In the genomic region with DNA sequence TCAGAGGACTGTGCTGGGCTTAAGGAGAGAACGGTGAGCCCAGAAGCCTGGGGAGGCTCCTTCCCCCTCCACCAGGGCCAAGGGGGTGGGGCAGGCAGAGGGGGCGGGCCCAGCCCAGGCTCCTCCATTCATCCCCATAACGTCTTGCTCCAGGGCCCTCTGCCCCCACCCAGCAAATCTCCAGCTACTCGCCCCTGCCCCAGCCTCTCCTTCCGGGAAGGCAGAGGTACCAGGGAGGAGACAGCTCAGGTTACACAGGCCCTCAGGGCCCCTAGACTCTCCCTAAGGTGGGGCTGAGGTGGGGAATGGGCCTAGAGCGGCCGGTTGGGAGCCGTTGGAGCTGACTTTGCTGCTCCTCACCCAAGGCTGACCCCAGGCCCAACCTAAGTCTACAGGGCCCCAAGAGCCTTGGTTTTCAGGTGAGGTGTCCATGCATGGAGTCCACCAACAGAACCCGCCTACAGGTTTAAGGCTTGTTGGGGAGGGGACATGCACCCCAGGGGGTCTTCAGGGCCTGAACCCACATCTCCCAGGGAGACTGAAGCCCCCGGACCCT, we compare ENCODE assay signal across 8 cellular contexts.
A peak's percentile ranks its signal among the peaks of the same experiment; 100 is the strongest.
DNase-seq lines count a peak whose midpoint lies in the region; ATAC-seq lines count a peak whose summit lies in the region.

No MANE protein-coding gene starts in this region.

- H3K27ac ChIP-seq in iPS-18a (ENCODE audit: low read length) (no peak overlapping the region), subcutaneous abdominal adipose tissue (ENCODE audit: low read depth, low read length) (peak overlapping the region; percentile 82)

- H3K36me3 ChIP-seq in adipocyte (ENCODE audit: control insufficient read depth, insufficient read depth, low read length, severe bottlenecking) (no peaks in the 10 kb centered on the region), iPS-18a (ENCODE audit: control insufficient read depth, low read depth, low read length) (no peaks in the 10 kb centered on the region), subcutaneous abdominal adipose tissue (ENCODE audit: control insufficient read depth in 5 of 5, insufficient read depth in 5 of 5, low read length in 5 of 5) (peaks cover 0 to 4% (median 0%) of the 10 kb centered on the region in 5 donors)

- ATAC-seq in GM19328 (IDR thresholded peaks at IDR 0.05; ENCODE audit: unreplicated experiment) = no peak

- no peaks in the 10 kb centered on the region for H3K27me3 ChIP-seq in adipocyte (replicated peaks; ENCODE audit: control insufficient read depth, insufficient read depth, low read length)
- H3K27me3 ChIP-seq in iPS-18a (ENCODE audit: control insufficient read depth, insufficient read depth, low read length) = no peaks in the 10 kb centered on the region
- peaks cover 0 to 26% (median 4%) of the 10 kb centered on the region in 5 donors for H3K27me3 ChIP-seq in subcutaneous abdominal adipose tissue (ENCODE audit: control insufficient read depth in 5 of 5, insufficient read depth in 4 of 5, low read length in 5 of 5)

- peak overlapping the region; percentile 76 for H3K4me3 ChIP-seq in adipocyte (ENCODE audit: low read length)
- H3K4me3 ChIP-seq in iPS-18a (ENCODE audit: low read length) = peak overlapping the region; percentile 70
- H3K4me3 ChIP-seq in subcutaneous abdominal adipose tissue (ENCODE audit: low read depth in 1 of 5, low read length in 5 of 5) = peak overlapping the region; percentile 40 to 69 (median 63)

- peaks cover 36% of the 10 kb centered on the region for H3K4me1 ChIP-seq in adipocyte (ENCODE audit: control insufficient read depth, insufficient read depth, low read length)
- peaks cover 65% of the 10 kb centered on the region for H3K4me1 ChIP-seq in iPS-18a (ENCODE audit: control insufficient read depth, low read depth, low read length)
- H3K4me1 ChIP-seq in subcutaneous abdominal adipose tissue (ENCODE audit: control insufficient read depth in 5 of 5, insufficient read depth in 5 of 5, low read length in 5 of 5) = peaks cover 3 to 83% (median 71%) of the 10 kb centered on the region in 5 donors

- no peaks in the 10 kb centered on the region for H3K9me3 ChIP-seq in adipocyte (ENCODE audit: control insufficient read depth, low read length)
- H3K9me3 ChIP-seq in iPS-18a (ENCODE audit: control insufficient read depth, low read depth, low read length) = no peaks in the 10 kb centered on the region
- no peaks in the 10 kb centered on the region for H3K9me3 ChIP-seq in subcutaneous abdominal adipose tissue (ENCODE audit: control insufficient read depth in 5 of 5, low read length in 5 of 5)

- peak; percentile 29 to 31 for DNase-seq in NCI-H187 (lab: John Stamatoyannopoulos, UW)
- DNase-seq in NCI-H187 treated with DMSO at 0.1 percent for 48 hours (lab: John Stamatoyannopoulos, UW) = no peak
- no peak for DNase-seq in adipocyte (ENCODE audit: low read depth)
- no peak for DNase-seq in NCI-H2029 treated with DMSO at 0.1 percent for 48 hours (lab: John Stamatoyannopoulos, UW)
- DNase-seq in NCI-H1105 treated with DMSO at 0.1 percent for 48 hours (lab: John Stamatoyannopoulos, UW) = no peak

- H3K9ac ChIP-seq in adipocyte (ENCODE audit: low read length) (no peak overlapping the region), iPS-18a (ENCODE audit: low read length) (peak overlapping the region; percentile 21), subcutaneous abdominal adipose tissue (ENCODE audit: low read length in 5 of 5) (peak overlapping the region in 4 of 5 donors; percentile 41 to 81 (median 70))

Comparison
In these comparisons a context has a peak if more than half of its experiments do, and no peak if none do; other contexts are left out.
1. DNase-seq: peak in NCI-H187 (2 of 2); none in NCI-H187 treated with DMSO at 0.1 percent for 48 hours (single experiment), adipocyte (single experiment), NCI-H2029 treated with DMSO at 0.1 percent for 48 hours (single experiment) and NCI-H1105 treated with DMSO at 0.1 percent for 48 hours (single experiment).
2. Peak in every context shown above with its lines, with median percentiles within 50 percentile points of each other: H3K4me3 ChIP-seq.